10 cellular contexts compared by ENCODE assay signal in the genomic region with DNA sequence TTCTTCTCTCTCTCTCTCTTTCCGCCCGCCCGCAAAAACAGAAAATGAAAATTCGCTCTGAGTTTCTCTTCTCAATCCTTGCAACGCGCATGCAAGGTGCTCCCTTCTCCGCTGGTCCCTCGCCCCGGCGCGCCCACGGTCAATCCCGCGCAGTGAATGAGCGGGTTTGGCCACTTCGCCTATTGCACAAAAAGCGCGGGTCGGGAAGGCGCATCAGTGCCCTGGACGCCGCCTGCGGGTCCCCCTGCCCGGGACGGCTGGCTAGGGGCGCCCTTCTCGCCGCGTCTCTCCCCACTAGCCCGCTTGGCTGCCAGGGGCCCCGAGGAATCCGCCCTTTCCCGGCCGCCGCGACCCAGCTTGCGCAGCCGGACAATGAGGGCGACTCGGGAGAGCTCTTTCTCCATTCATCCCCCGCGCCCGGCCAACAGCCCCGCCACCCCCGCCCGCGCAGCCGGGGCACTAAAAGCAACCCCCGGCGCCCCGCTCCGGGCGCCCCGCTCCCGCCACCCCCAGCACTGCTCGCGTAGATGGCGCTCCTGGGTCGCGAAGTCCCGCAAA. TPM values are rescaled to one million over a fixed set of nuclear protein-coding genes. Genes with fewer than 3 reads are reported as not detected.
A peak's percentile ranks its signal among the peaks of the same experiment; 100 is the strongest.
DNase-seq lines count a peak whose midpoint lies in the region; ATAC-seq and TF ChIP-seq lines count a peak whose summit lies in the region.
"Had no signal": no experiment of that assay in that cellular context is flagged by ENCODE, and none has a peak within 500 bp of the region (broad histone marks: within the 10 kb centered on the region; RNA-seq: fewer than 3 reads in every experiment).

No MANE protein-coding gene starts in this region.

- ATAC-seq in SK-N-SH treated with all-trans-retinoic acid at 6 μM for 48 hours (peak; percentile 40; the same call in 2 of the 3 replicates), left ventricle myocardium superior (peak; percentile 24), HG03457 (IDR thresholded peaks at IDR 0.05; ENCODE audit: unreplicated experiment) (no peak), GM18520 (IDR thresholded peaks at IDR 0.05; ENCODE audit: unreplicated experiment) (no peak)

- intact Hi-C loops in left ventricle myocardium superior (cut with micrococcal nuclease) = no loop called here

- DNase-seq in ELF-1 (ENCODE audit: low read depth, low spot score) = peak; percentile 41
- DNase-seq in left ventricle myocardium superior = no peak
- DNase-seq in retina = peak; percentile 78
- no peak for DNase-seq in OCI-M2 (lab: John Stamatoyannopoulos, UW; ENCODE audit: unreplicated experiment)
- DNase-seq in NCI-H2227 (lab: John Stamatoyannopoulos, UW; ENCODE audit: unreplicated experiment) = no peak
- DNase-seq: activated CD4-positive, alpha-beta T cell treated with anti-CD3 and anti-CD28 coated beads, Interleukin-2, amount 50 U/mL, for 48 hours had no signal

TF ChIP-seq in SK-N-SH treated with all-trans-retinoic acid at 6 μM for 48 hours, 23 proteins besides CTCF, POLR2A, EP300 and RAD21:
- TF ChIP-seq ZFP3 (CRISPR knock-in tag; IDR thresholded peaks at IDR 0.05) = no peak
- no peak for TF ChIP-seq RARB (CRISPR knock-in tag; IDR thresholded peaks at IDR 0.05)
- TF ChIP-seq, protein P1, sequence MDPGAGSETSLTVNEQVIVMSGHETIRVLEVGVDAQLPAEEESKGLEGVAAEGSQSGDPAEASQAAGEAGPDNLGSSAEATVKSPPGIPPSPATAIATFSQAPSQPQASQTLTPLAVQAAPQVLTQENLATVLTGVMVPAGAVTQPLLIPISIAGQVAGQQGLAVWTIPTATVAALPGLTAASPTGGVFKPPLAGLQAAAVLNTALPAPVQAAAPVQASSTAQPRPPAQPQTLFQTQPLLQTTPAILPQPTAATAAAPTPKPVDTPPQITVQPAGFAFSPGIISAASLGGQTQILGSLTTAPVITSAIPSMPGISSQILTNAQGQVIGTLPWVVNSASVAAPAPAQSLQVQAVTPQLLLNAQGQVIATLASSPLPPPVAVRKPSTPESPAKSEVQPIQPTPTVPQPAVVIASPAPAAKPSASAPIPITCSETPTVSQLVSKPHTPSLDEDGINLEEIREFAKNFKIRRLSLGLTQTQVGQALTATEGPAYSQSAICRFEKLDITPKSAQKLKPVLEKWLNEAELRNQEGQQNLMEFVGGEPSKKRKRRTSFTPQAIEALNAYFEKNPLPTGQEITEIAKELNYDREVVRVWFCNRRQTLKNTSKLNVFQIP (CRISPR knock-in tag; IDR thresholded peaks at IDR 0.05; ENCODE audit: borderline replicate concordance, low read depth) = no peak
- no peak for TF ChIP-seq BACH2 (CRISPR knock-in tag; IDR thresholded peaks at IDR 0.05; ENCODE audit: borderline replicate concordance)
- TF ChIP-seq OSR1 (CRISPR knock-in tag; IDR thresholded peaks at IDR 0.05) = no peak
- TF ChIP-seq ZNF565 (CRISPR knock-in tag; conservative IDR thresholded peaks at IDR 0.05; ENCODE audit: low read depth) = no peak
- TF ChIP-seq ZNF70 (CRISPR knock-in tag; IDR thresholded peaks at IDR 0.05) = no peak
- no peak for TF ChIP-seq TCF4 (CRISPR knock-in tag; IDR thresholded peaks at IDR 0.05; ENCODE audit: borderline replicate concordance)
- TF ChIP-seq ZNF8 (CRISPR knock-in tag; IDR thresholded peaks at IDR 0.05) = no peak
- TF ChIP-seq, protein P2, sequence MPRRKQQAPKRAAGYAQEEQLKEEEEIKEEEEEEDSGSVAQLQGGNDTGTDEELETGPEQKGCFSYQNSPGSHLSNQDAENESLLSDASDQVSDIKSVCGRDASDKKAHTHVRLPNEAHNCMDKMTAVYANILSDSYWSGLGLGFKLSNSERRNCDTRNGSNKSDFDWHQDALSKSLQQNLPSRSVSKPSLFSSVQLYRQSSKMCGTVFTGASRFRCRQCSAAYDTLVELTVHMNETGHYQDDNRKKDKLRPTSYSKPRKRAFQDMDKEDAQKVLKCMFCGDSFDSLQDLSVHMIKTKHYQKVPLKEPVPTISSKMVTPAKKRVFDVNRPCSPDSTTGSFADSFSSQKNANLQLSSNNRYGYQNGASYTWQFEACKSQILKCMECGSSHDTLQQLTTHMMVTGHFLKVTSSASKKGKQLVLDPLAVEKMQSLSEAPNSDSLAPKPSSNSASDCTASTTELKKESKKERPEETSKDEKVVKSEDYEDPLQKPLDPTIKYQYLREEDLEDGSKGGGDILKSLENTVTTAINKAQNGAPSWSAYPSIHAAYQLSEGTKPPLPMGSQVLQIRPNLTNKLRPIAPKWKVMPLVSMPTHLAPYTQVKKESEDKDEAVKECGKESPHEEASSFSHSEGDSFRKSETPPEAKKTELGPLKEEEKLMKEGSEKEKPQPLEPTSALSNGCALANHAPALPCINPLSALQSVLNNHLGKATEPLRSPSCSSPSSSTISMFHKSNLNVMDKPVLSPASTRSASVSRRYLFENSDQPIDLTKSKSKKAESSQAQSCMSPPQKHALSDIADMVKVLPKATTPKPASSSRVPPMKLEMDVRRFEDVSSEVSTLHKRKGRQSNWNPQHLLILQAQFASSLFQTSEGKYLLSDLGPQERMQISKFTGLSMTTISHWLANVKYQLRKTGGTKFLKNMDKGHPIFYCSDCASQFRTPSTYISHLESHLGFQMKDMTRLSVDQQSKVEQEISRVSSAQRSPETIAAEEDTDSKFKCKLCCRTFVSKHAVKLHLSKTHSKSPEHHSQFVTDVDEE (CRISPR knock-in tag; IDR thresholded peaks at IDR 0.05) = no peak
- no peak for TF ChIP-seq ISL1 (CRISPR knock-in tag; IDR thresholded peaks at IDR 0.05)
- TF ChIP-seq, protein P3, sequence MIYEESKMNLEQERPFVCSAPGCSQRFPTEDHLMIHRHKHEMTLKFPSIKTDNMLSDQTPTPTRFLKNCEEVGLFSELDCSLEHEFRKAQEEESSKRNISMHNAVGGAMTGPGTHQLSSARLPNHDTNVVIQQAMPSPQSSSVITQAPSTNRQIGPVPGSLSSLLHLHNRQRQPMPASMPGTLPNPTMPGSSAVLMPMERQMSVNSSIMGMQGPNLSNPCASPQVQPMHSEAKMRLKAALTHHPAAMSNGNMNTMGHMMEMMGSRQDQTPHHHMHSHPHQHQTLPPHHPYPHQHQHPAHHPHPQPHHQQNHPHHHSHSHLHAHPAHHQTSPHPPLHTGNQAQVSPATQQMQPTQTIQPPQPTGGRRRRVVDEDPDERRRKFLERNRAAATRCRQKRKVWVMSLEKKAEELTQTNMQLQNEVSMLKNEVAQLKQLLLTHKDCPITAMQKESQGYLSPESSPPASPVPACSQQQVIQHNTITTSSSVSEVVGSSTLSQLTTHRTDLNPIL (CRISPR knock-in tag; IDR thresholded peaks at IDR 0.05; ENCODE audit: low read depth) = no peak
- no peak for TF ChIP-seq CSDC2 (CRISPR knock-in tag; IDR thresholded peaks at IDR 0.05)
- no peak for TF ChIP-seq ARNTL (CRISPR knock-in tag; IDR thresholded peaks at IDR 0.05; ENCODE audit: borderline replicate concordance, low read depth)
- TF ChIP-seq, protein P4, sequence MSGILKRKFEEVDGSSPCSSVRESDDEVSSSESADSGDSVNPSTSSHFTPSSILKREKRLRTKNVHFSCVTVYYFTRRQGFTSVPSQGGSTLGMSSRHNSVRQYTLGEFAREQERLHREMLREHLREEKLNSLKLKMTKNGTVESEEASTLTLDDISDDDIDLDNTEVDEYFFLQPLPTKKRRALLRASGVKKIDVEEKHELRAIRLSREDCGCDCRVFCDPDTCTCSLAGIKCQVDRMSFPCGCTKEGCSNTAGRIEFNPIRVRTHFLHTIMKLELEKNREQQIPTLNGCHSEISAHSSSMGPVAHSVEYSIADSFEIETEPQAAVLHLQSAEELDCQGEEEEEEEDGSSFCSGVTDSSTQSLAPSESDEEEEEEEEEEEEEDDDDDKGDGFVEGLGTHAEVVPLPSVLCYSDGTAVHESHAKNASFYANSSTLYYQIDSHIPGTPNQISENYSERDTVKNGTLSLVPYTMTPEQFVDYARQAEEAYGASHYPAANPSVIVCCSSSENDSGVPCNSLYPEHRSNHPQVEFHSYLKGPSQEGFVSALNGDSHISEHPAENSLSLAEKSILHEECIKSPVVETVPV (CRISPR knock-in tag; IDR thresholded peaks at IDR 0.05) = no peak
- TF ChIP-seq GLIS3 (CRISPR knock-in tag; IDR thresholded peaks at IDR 0.05) = no peak
- TF ChIP-seq PPARA (CRISPR knock-in tag; IDR thresholded peaks at IDR 0.05; ENCODE audit: borderline replicate concordance) = no peak
- no peak for TF ChIP-seq ZFP30 (CRISPR knock-in tag; IDR thresholded peaks at IDR 0.05)
- no peak for TF ChIP-seq ZC3H10 (CRISPR knock-in tag; IDR thresholded peaks at IDR 0.05)

RNA-seq across cellular contexts. Expression of a gene that starts 0.7 kb away (rescaled TPM):
- total RNA-seq in left ventricle myocardium superior = 0.17 TPM
- total RNA-seq: HT-29 had no signal

Comparison
In these comparisons a context has a peak if more than half of its experiments do, and no peak if none do; other contexts are left out.
1. DNase-seq: peak in ELF-1 (single experiment) and retina (single experiment); none in left ventricle myocardium superior (single experiment), OCI-M2 (single experiment) and NCI-H2227 (single experiment).
2. ATAC-seq: peak in SK-N-SH treated with all-trans-retinoic acid at 6 μM for 48 hours (single experiment) and left ventricle myocardium superior (single experiment); none in HG03457 (single experiment) and GM18520 (single experiment).